8 cellular contexts compared by ENCODE assay signal in the genomic region with DNA sequence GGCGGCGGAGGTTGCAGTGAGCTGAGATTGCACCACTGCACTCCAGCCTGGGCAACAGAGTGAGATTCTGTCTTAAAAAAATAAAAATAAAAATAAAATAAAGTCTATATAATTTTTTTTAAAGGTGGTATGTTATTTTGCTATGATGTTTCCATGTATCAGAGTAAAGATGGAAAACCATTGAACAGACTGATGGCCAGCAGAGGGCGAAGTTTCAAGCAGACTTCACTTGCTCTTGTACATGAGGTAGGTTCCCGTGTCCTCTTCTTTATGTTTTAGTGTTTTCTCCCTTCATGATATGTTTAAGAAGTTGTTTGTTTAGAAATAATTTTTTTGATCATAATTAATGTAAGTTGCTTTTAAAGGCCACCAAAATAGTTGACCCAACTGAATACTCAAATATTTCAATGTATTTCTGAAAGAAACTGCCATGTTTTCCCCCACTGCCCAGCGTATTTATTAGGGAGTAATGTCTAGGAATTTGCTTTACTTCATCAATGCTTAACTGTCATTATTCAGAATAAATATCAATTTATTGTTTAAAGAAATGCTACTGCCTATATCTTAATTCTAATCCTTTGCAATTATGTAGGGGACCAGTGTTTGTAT.
A peak's percentile ranks its signal among the peaks of the same experiment; 100 is the strongest.
DNase-seq lines count a peak whose midpoint lies in the region; ATAC-seq and TF ChIP-seq lines count a peak whose summit lies in the region.

No MANE protein-coding gene starts in this region.

- H3K36me3 Mint-ChIP-seq in activated CD4-positive, alpha-beta T cell treated with anti-CD3 and anti-CD28 coated beads, Interleukin-2, amount 10 ng/mL, durations not matched to agents 24 days and 14 days (ENCODE audit: low read depth): peaks cover 12% of the 10 kb centered on the region

- no peak overlapping the region for H3K27ac Mint-ChIP-seq in activated CD4-positive, alpha-beta T cell treated with anti-CD3 and anti-CD28 coated beads, Interleukin-2, amount 10 ng/mL, durations not matched to agents 24 days and 14 days

- H3K27me3 Mint-ChIP-seq in activated CD4-positive, alpha-beta T cell treated with anti-CD3 and anti-CD28 coated beads, Interleukin-2, amount 10 ng/mL, durations not matched to agents 24 days and 14 days: no peaks in the 10 kb centered on the region

- intact Hi-C loops in activated CD4-positive, alpha-beta T cell treated with anti-CD3 and anti-CD28 coated beads, Interleukin-2, amount 10 ng/mL, durations not matched to agents 24 days and 14 days (cut with micrococcal nuclease): loop anchor here (1.0 to 10.0 kb wide), 5 partner anchors 58 to 959 kb away; a partner anchor contains a TSS

- peak; percentile 73 for ATAC-seq in GM19351 (IDR thresholded peaks at IDR 0.05; ENCODE audit: unreplicated experiment)

- DNase-seq in AG04450 (ENCODE audit: low read depth, low spot score): peak; percentile 10
- peak; percentile 23 for DNase-seq in NCI-H1694 (lab: John Stamatoyannopoulos, UW)
- peak; percentile 85 for DNase-seq in activated CD4-positive, alpha-beta T cell treated with anti-CD3 and anti-CD28 coated beads, Interleukin-2, amount 10 ng/mL, durations not matched to agents 24 days and 14 days
- DNase-seq in effector CD8-positive, alpha-beta T cell (lab: John Stamatoyannopoulos, UW): peak; percentile 21
- DNase-seq in mucosa of gallbladder (ENCODE audit: low spot score): peak; percentile 59
- peak; percentile 51 for DNase-seq in stimulated activated naive CD4-positive, alpha-beta T cell treated with Interleukin-2 at 50 U/mL for 16 hours (lab: John Stamatoyannopoulos, UW)
- no peak for DNase-seq in T1000 (lab: John Stamatoyannopoulos, UW)

- H3K27me3 ChIP-seq in AG04450 (ENCODE audit: control insufficient read depth, insufficient read depth, low read length): no peaks in the 10 kb centered on the region

- H3K4me3 Mint-ChIP-seq in activated CD4-positive, alpha-beta T cell treated with anti-CD3 and anti-CD28 coated beads, Interleukin-2, amount 10 ng/mL, durations not matched to agents 24 days and 14 days: no peak overlapping the region

- H3K27ac ChIP-seq in AG04450 (ENCODE audit: low read depth, low read length): no peak overlapping the region

- peaks cover 1% of the 10 kb centered on the region for H3K4me1 Mint-ChIP-seq in activated CD4-positive, alpha-beta T cell treated with anti-CD3 and anti-CD28 coated beads, Interleukin-2, amount 10 ng/mL, durations not matched to agents 24 days and 14 days

- no peaks in the 10 kb centered on the region for H3K9me3 ChIP-seq in AG04450 (ENCODE audit: control insufficient read depth, insufficient read depth, low read length)

- no peaks in the 10 kb centered on the region for H3K9me3 Mint-ChIP-seq in activated CD4-positive, alpha-beta T cell treated with anti-CD3 and anti-CD28 coated beads, Interleukin-2, amount 10 ng/mL, durations not matched to agents 24 days and 14 days

- peak; percentile 64 for TF ChIP-seq CTCF in AG04450 (IDR thresholded peaks at IDR 0.05; ENCODE audit: low read depth, low read length)

- no peak overlapping the region for H3K4me3 ChIP-seq in AG04450 (ENCODE audit: low read depth, low read length)

- POLR2A ChIA-PET in AG04450 (lab: Yijun Ruan, JAX): no interaction called here

- CTCF ChIA-PET in AG04450 (lab: Charles Lee): interaction anchor here (0.9 to 5.7 kb wide), 14 partner anchors 10 to 261 kb away, joined by 3 to 61 read pairs (median 5); no protein-coding TSS in a partner anchor
